In the genomic region with DNA sequence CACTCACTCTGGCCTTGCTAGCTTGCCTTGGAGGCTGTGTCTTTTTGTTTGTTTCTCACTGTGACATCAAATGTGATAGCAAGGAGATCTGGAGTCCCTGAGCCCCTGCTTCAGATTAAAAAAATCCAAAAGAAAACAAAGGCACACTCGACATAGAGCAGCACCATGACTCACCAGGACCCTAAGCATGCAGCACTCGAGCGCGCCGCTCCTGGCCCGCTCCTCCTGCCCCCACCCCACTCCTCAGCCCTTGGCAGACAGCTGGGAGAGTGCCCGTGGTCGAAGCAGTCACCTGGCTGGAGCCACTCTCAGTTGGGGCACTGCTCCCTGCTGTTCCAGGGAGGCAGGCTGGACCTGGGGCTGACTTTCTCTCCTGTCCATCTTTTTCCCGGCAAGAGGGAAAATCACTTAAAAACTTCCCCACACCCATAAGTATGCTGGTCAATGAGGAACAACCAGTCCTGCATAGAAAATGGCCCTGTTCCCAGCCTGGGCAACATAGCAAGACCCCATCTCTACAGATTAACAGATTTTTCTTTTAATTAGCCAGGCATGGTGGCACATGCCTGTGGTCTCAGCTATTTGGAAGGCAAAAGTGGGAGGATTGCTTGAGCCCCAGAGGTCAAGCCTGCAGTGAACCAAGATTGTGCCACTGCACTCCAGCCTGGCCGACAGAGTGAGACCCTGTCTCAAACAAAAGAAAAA, we compare ENCODE assay signal across 14 cellular contexts.
"Had no signal": no experiment of that assay in that cellular context is flagged by ENCODE, and none has a peak within 500 bp of the region (broad histone marks: within the 10 kb centered on the region; RNA-seq: fewer than 3 reads in every experiment).

No MANE protein-coding gene starts in this region.

- H3K36me3 Mint-ChIP-seq: naive B cell; stimulated activated memory B cell treated with anti-CD40 and anti-IgM and Interleukin-4, amounts not matched to agents 10 μg/mL and 1 μg/mL and 100 μg/mL, for 72 hours had no signal

- H3K79me2 ChIP-seq: parathyroid adenoma had no signal

- H3K4me1 ChIP-seq: heart left ventricle, parathyroid adenoma, uterus had no signal

- ATAC-seq: activated CD4-positive, CD25-positive, alpha-beta regulatory T cell treated with anti-CD3 and anti-CD28 coated beads, Interleukin-2, amount 50 U/mL, for 24 hours; activated naive CD8-positive, alpha-beta T cell treated with anti-CD3 and anti-CD28 coated beads, Interleukin-2, amount 50 U/mL, for 24 hours; heart left ventricle; stimulated activated memory B cell treated with anti-CD40 and anti-IgM and Interleukin-4, amounts not matched to agents 10 μg/mL and 1 μg/mL and 100 μg/mL, for 72 hours had no signal

- FAIRE-seq: frontal cortex had no signal

- H3K36me3 ChIP-seq: heart left ventricle, uterus had no signal

- H3K9me3 ChIP-seq: heart left ventricle, uterus had no signal

- H3K27ac Mint-ChIP-seq: activated naive CD4-positive, alpha-beta T cell treated with anti-CD3 and anti-CD28 coated beads for 36 hours; activated naive CD8-positive, alpha-beta T cell treated with anti-CD3 and anti-CD28 coated beads, Interleukin-2, amount 50 U/mL, for 24 hours; naive B cell; stimulated activated memory B cell treated with anti-CD40 and anti-IgM and Interleukin-4, amounts not matched to agents 10 μg/mL and 1 μg/mL and 100 μg/mL, for 72 hours had no signal

- H3K9ac ChIP-seq: parathyroid adenoma had no signal

- H3K9me3 Mint-ChIP-seq: activated naive CD4-positive, alpha-beta T cell treated with anti-CD3 and anti-CD28 coated beads for 36 hours; activated naive CD8-positive, alpha-beta T cell treated with anti-CD3 and anti-CD28 coated beads, Interleukin-2, amount 50 U/mL, for 24 hours had no signal

- H2AFZ ChIP-seq: parathyroid adenoma had no signal

- DNase-seq: activated CD4-positive, alpha-beta T cell treated with anti-CD3 and anti-CD28 coated beads, Interleukin-2, amount 50 U/mL, for 4 hours; activated naive CD4-positive, alpha-beta T cell treated with anti-CD3 and anti-CD28 coated beads for 36 hours; activated naive CD8-positive, alpha-beta T cell treated with anti-CD3 and anti-CD28 coated beads, Interleukin-2, amount 50 U/mL, for 24 hours; activated T-cell treated with anti-CD3 and anti-CD28 coated beads for 4 hours; heart left ventricle; naive B cell; retina; stimulated activated CD4-positive, alpha-beta T cell treated with anti-CD3 and anti-CD28 coated beads, Interleukin-2, amount 100 ng/mL, for 48 hours; T-helper 9 cell; uterus had no signal

- H3K27ac ChIP-seq: heart left ventricle, parathyroid adenoma, uterus had no signal

- H3K4me3 ChIP-seq: heart left ventricle, uterus had no signal

- H3K4me3 Mint-ChIP-seq: activated naive CD4-positive, alpha-beta T cell treated with anti-CD3 and anti-CD28 coated beads for 36 hours; activated naive CD8-positive, alpha-beta T cell treated with anti-CD3 and anti-CD28 coated beads, Interleukin-2, amount 50 U/mL, for 24 hours; naive B cell; stimulated activated memory B cell treated with anti-CD40 and anti-IgM and Interleukin-4, amounts not matched to agents 10 μg/mL and 1 μg/mL and 100 μg/mL, for 72 hours had no signal

- H3K27me3 ChIP-seq: uterus had no signal

- H3K4me1 Mint-ChIP-seq: activated naive CD8-positive, alpha-beta T cell treated with anti-CD3 and anti-CD28 coated beads, Interleukin-2, amount 50 U/mL, for 24 hours; naive B cell; stimulated activated memory B cell treated with anti-CD40 and anti-IgM and Interleukin-4, amounts not matched to agents 10 μg/mL and 1 μg/mL and 100 μg/mL, for 72 hours had no signal
